Comparison of ENCODE assay signal across 1 cellular context in genomic region chr22:19844423-19845368, GRCh38.
A peak's percentile ranks its signal among the peaks of the same experiment; 100 is the strongest.
TF ChIP-seq lines count a peak whose summit lies in the region.

No MANE protein-coding gene starts in this region.

TF ChIP-seq in SK-N-SH, 30 proteins besides CTCF, POLR2A, EP300 and RAD21 (continued from another document):
- TF ChIP-seq, protein P1, sequence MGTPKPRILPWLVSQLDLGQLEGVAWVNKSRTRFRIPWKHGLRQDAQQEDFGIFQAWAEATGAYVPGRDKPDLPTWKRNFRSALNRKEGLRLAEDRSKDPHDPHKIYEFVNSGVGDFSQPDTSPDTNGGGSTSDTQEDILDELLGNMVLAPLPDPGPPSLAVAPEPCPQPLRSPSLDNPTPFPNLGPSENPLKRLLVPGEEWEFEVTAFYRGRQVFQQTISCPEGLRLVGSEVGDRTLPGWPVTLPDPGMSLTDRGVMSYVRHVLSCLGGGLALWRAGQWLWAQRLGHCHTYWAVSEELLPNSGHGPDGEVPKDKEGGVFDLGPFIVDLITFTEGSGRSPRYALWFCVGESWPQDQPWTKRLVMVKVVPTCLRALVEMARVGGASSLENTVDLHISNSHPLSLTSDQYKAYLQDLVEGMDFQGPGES (IDR thresholded peaks at IDR 0.05; ENCODE audit: low read depth, low read length): no peak
- TF ChIP-seq PBX3 (IDR thresholded peaks at IDR 0.05): peak; percentile 17; the same call in 1 of the 2 replicates
- TF ChIP-seq NRF1 (IDR thresholded peaks at IDR 0.05; ENCODE audit: low read depth, low read length): no peak
- no peak for TF ChIP-seq ELF1 (IDR thresholded peaks at IDR 0.05)
- no peak for TF ChIP-seq JUND (IDR thresholded peaks at IDR 0.05)
- TF ChIP-seq CHD2 (IDR thresholded peaks at IDR 0.05; ENCODE audit: low read length, partially characterized antibody): no peak
- no peak for TF ChIP-seq POLR2AphosphoS5 (IDR thresholded peaks at IDR 0.05; ENCODE audit: low read depth, low read length)
- no peak for TF ChIP-seq RFX5 (IDR thresholded peaks at IDR 0.05; ENCODE audit: low read length)
- peak; percentile 83 for TF ChIP-seq REST (IDR thresholded peaks at IDR 0.05; ENCODE audit: low read depth, low read length)
- TF ChIP-seq FOSL2 (IDR thresholded peaks at IDR 0.05; ENCODE audit: borderline replicate concordance, low read depth): no peak
- no peak for TF ChIP-seq YY1 (IDR thresholded peaks at IDR 0.05; ENCODE audit: low read depth)
